9 cellular contexts compared by ENCODE assay signal in genomic region chr2:237732790-237733349, GRCh38.
A peak's percentile ranks its signal among the peaks of the same experiment; 100 is the strongest.
DNase-seq lines count a peak whose midpoint lies in the region; ATAC-seq and TF ChIP-seq lines count a peak whose summit lies in the region.
"Had no signal": no experiment of that assay in that cellular context is flagged by ENCODE, and none has a peak within 500 bp of the region (broad histone marks: within the 10 kb centered on the region; RNA-seq: fewer than 3 reads in every experiment).

No MANE protein-coding gene starts in this region.

- H3K27me3 ChIP-seq in suprapubic skin: no peaks in the 10 kb centered on the region

- no peak for TF ChIP-seq POLR2A in suprapubic skin (IDR thresholded peaks at IDR 0.05)

- no peaks in the 10 kb centered on the region for H3K9me3 ChIP-seq in suprapubic skin

- no peak overlapping the region for H3K4me3 Mint-ChIP-seq in T-helper 1 cell treated with Interleukin-12 subunit alpha and Interleukin-12 subunit beta and Interleukin-4 antibody, amounts not matched to agents 30 μg/mL and 1 μg/mL, for 36 hours

- peaks cover 67% of the 10 kb centered on the region for H3K4me1 ChIP-seq in suprapubic skin

- H3K36me3 ChIP-seq in suprapubic skin: no peaks in the 10 kb centered on the region

- WGBS in suprapubic skin: 58% methylated on average over 13 of the region's 13 CpGs

- peaks cover 25% of the 10 kb centered on the region for H3K36me3 Mint-ChIP-seq in T-helper 1 cell treated with Interleukin-12 subunit alpha and Interleukin-12 subunit beta and Interleukin-4 antibody, amounts not matched to agents 30 μg/mL and 1 μg/mL, for 36 hours (ENCODE audit: low read depth)

- no peaks in the 10 kb centered on the region for H3K27me3 Mint-ChIP-seq in T-helper 1 cell treated with Interleukin-12 subunit alpha and Interleukin-12 subunit beta and Interleukin-4 antibody, amounts not matched to agents 30 μg/mL and 1 μg/mL, for 36 hours (ENCODE audit: low read depth)

- no peak for TF ChIP-seq CTCF in suprapubic skin (IDR thresholded peaks at IDR 0.05)

- no peak for TF ChIP-seq EP300 in suprapubic skin (IDR thresholded peaks at IDR 0.05)

- no peak overlapping the region for H3K4me3 ChIP-seq in suprapubic skin

- DNase-seq in T-helper 1 cell (no peak), astrocyte of the hippocampus (ENCODE audit: low read depth, low spot score) (peak; percentile 59), lung microvascular endothelial cell (ENCODE audit: low read depth in 2 of 2) (peak; percentile 54 to 87), suprapubic skin (ENCODE audit: low spot score in 2 of 2) (no peak)
- no peak for DNase-seq in stimulated activated CD8-positive, alpha-beta memory T cell treated with anti-CD3 and anti-CD28 coated beads, Interleukin-4, amount 100 ng/mL, for 48 hours
- DNase-seq: effector CD8-positive, alpha-beta T cell had no signal

- H3K9me3 Mint-ChIP-seq in T-helper 1 cell treated with Interleukin-12 subunit alpha and Interleukin-12 subunit beta and Interleukin-4 antibody, amounts not matched to agents 30 μg/mL and 1 μg/mL, for 36 hours: no peaks in the 10 kb centered on the region

- ATAC-seq in GM18909 (IDR thresholded peaks at IDR 0.05; ENCODE audit: poor library complexity, unreplicated experiment) (no peak), HG02623 (IDR thresholded peaks at IDR 0.05; ENCODE audit: unreplicated experiment) (no peak)

- H3K27ac ChIP-seq in suprapubic skin: peak overlapping the region; percentile 49

- peak overlapping the region; percentile 49 for H3K27ac Mint-ChIP-seq in T-helper 1 cell treated with Interleukin-12 subunit alpha and Interleukin-12 subunit beta and Interleukin-4 antibody, amounts not matched to agents 30 μg/mL and 1 μg/mL, for 36 hours

- H3K4me1 Mint-ChIP-seq in T-helper 1 cell treated with Interleukin-12 subunit alpha and Interleukin-12 subunit beta and Interleukin-4 antibody, amounts not matched to agents 30 μg/mL and 1 μg/mL, for 36 hours (ENCODE audit: low read depth): peaks cover 45% of the 10 kb centered on the region

Comparison
In these comparisons a context has a peak if more than half of its experiments do, and no peak if none do; other contexts are left out.
1. DNase-seq: peak in astrocyte of the hippocampus (single experiment) and lung microvascular endothelial cell (2 of 2); none in T-helper 1 cell (0 of 5), suprapubic skin (0 of 2) and stimulated activated CD8-positive, alpha-beta memory T cell treated with anti-CD3 and anti-CD28 coated beads, Interleukin-4, amount 100 ng/mL, for 48 hours (single experiment).